In genomic region chr6:126344181-126344580, GRCh38 we compare ENCODE assay signal across 26 cellular contexts. TPM values are rescaled to one million over a fixed set of nuclear protein-coding genes. Genes with fewer than 3 reads are reported as not detected.
"Had no signal": no experiment of that assay in that cellular context is flagged by ENCODE, and none has a peak within 500 bp of the region (broad histone marks: within the 10 kb centered on the region; RNA-seq: fewer than 3 reads in every experiment).

No MANE protein-coding gene starts in this region.

- H3K9me3 ChIP-seq: ascending aorta, esophagus muscularis mucosa, gastroesophageal sphincter, heart right ventricle had no signal

- H3K4me3 ChIP-seq: ascending aorta, coronary artery, dorsolateral prefrontal cortex, esophagus muscularis mucosa, gastroesophageal sphincter, heart right ventricle had no signal

- ATAC-seq: activated CD4-positive, alpha-beta T cell treated with anti-CD3 and anti-CD28 coated beads for 36 hours; activated naive CD4-positive, alpha-beta T cell treated with anti-CD3 and anti-CD28 coated beads, Interleukin-2, amount 50 U/mL, for 72 hours; activated T-cell treated with anti-CD3 and anti-CD28 coated beads, Interleukin-2, amount 50 U/mL, for 72 hours; gastroesophageal sphincter; heart right ventricle had no signal

- H3K27me3 ChIP-seq: ascending aorta, dorsolateral prefrontal cortex, esophagus muscularis mucosa, gastroesophageal sphincter, heart right ventricle had no signal

- H3K27ac ChIP-seq: ascending aorta, coronary artery, dorsolateral prefrontal cortex, esophagus muscularis mucosa, gastroesophageal sphincter, heart right ventricle had no signal

- FAIRE-seq: bronchial epithelial cell had no signal

- DNase-seq: activated CD4-positive, alpha-beta memory T cell treated with anti-CD3 and anti-CD28 coated beads, Interleukin-2, amount 10 ng/mL, durations not matched to agents 7 days and 5 days; activated CD4-positive, alpha-beta T cell treated with anti-CD3 and anti-CD28 coated beads for 36 hours; activated CD4-positive, alpha-beta T cell treated with anti-CD3 and anti-CD28 coated beads, Interleukin-2, amount 10 ng/mL, durations not matched to agents 24 days and 14 days; activated CD4-positive, alpha-beta T cell treated with anti-CD3 and anti-CD28 coated beads, Interleukin-2, amount 50 U/mL, for 4 hours; activated CD4-positive, CD25-positive, alpha-beta regulatory T cell; activated CD4-positive, CD25-positive, alpha-beta regulatory T cell treated with anti-CD3 and anti-CD28 coated beads, Interleukin-2, amount 50 U/mL, for 72 hours; activated CD8-positive, alpha-beta memory T cell treated with anti-CD3 and anti-CD28 coated beads, Interleukin-2, amount 50 U/mL, for 48 hours; activated gamma-delta T cell; activated naive CD4-positive, alpha-beta T cell; activated naive CD4-positive, alpha-beta T cell treated with anti-CD3 and anti-CD28 coated beads, Interleukin-2, amount 10 ng/mL, durations not matched to agents 7 days and 5 days; activated naive CD8-positive, alpha-beta T cell treated with anti-CD3 and anti-CD28 coated beads, Interleukin-2, amount 10 ng/mL, durations not matched to agents 7 days and 5 days; activated T-cell treated with anti-CD3 and anti-CD28 coated beads for 4 hours; activated T-cell treated with anti-CD3 and anti-CD28 coated beads, Interleukin-2, amount 50 U/mL, for 24 hours; activated T-cell treated with anti-CD3 and anti-CD28 coated beads, Interleukin-2, amount 50 U/mL, for 72 hours; dorsolateral prefrontal cortex; effector memory CD4-positive, alpha-beta T cell; endodermal cell; foreskin melanocyte; heart right ventricle; T-helper 2 cell had no signal

- H3K36me3 ChIP-seq: ascending aorta, esophagus muscularis mucosa, gastroesophageal sphincter, heart right ventricle had no signal

RNA-seq across cellular contexts. Expression of gene CENPW, which starts 4.3 kb away (rescaled TPM):
- total RNA-seq: ascending aorta had no signal
